Comparison of ENCODE assay signal across 23 cellular contexts in the genomic region with DNA sequence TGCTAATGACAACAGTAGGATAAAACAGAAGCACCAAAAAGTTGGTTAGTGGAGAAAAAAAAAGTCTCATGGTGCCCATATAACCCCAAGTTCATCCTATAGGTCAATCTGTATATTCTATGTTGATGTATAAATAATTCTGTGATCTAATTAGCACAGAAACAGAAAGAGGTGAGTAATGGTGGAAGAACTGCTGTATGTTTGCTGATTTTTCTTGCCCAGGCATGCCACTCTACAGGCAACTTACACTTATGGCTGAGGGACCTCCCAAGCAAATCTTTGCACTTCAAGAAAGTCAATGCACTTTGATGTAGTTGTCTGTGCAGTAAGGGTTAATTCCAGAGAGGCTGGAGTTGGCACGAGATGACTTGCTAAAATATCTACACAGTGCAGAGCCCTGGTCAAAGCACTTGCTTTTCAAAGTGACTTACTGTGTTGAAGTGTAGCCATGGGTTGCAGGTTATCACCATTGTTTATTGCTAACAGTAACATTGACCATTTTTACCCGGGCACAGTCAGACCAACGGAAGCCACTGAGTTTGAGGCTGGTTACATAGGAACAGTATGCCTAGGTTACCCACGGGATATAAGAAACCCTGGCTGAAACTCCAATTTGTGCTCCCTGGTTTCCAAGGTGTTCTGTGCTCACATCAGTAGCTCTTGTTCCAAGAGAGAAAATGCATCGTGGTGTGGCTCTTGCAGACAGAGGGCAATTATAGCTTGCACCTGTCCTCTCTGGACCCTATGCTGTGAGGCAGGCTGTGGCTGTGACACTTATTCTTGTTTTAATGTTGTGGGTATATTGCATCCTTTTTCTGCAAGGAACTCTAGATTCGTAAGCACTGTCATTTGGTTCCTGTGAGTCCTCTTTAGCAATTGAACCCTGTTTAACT.
DNase-seq lines count a peak whose midpoint lies in the region; ATAC-seq, FAIRE-seq and TF ChIP-seq lines count a peak whose summit lies in the region.
"Had no signal": no experiment of that assay in that cellular context is flagged by ENCODE, and none has a peak within 500 bp of the region (broad histone marks: within the 10 kb centered on the region; RNA-seq: fewer than 3 reads in every experiment).

No MANE protein-coding gene starts in this region.

- no peak overlapping the region for H3K4me3 Mint-ChIP-seq in progenitor cell of endocrine pancreas (ENCODE audit: low read depth)
- H3K4me3 Mint-ChIP-seq: activated CD4-positive, alpha-beta T cell treated with anti-CD3 and anti-CD28 coated beads for 36 hours; activated naive CD8-positive, alpha-beta T cell treated with anti-CD3 and anti-CD28 coated beads for 36 hours; B cell; natural killer cell treated with Interleukin-12 subunit alpha and Interleukin-12 subunit beta and Interleukin-15 and Interleukin-18, amount 100 ng/mL, for 72 hours; stimulated activated naive CD8-positive, alpha-beta T cell treated with anti-CD3 and anti-CD28 coated beads, Interleukin-15, Interleukin-2, amounts not matched to agents 100 ng/mL and 50 ng/mL, for 24 hours; T-helper 2 cell treated with Interferon-gamma antibody and Interleukin-4, amounts not matched to agents 5 μg/mL and 100 μg/mL, for 36 hours had no signal

- H3K27me3 Mint-ChIP-seq in progenitor cell of endocrine pancreas, result no peaks in the 10 kb centered on the region
- H3K27me3 Mint-ChIP-seq: activated CD4-positive, alpha-beta T cell treated with anti-CD3 and anti-CD28 coated beads for 36 hours; activated naive CD8-positive, alpha-beta T cell treated with anti-CD3 and anti-CD28 coated beads for 36 hours; B cell; natural killer cell treated with Interleukin-12 subunit alpha and Interleukin-12 subunit beta and Interleukin-15 and Interleukin-18, amount 100 ng/mL, for 72 hours; stimulated activated naive CD8-positive, alpha-beta T cell treated with anti-CD3 and anti-CD28 coated beads, Interleukin-15, Interleukin-2, amounts not matched to agents 100 ng/mL and 50 ng/mL, for 24 hours had no signal

- H3K27ac Mint-ChIP-seq in progenitor cell of endocrine pancreas, result peak overlapping the region; percentile 20
- H3K27ac Mint-ChIP-seq in activated naive CD4-positive, alpha-beta T cell treated with anti-CD3 and anti-CD28 coated beads, Interleukin-2, amount 50 U/mL, for 72 hours, result no peak overlapping the region
- H3K27ac Mint-ChIP-seq: activated CD4-positive, alpha-beta T cell treated with anti-CD3 and anti-CD28 coated beads for 36 hours; activated naive CD8-positive, alpha-beta T cell treated with anti-CD3 and anti-CD28 coated beads for 36 hours; B cell; natural killer cell treated with Interleukin-12 subunit alpha and Interleukin-12 subunit beta and Interleukin-15 and Interleukin-18, amount 100 ng/mL, for 72 hours; stimulated activated naive CD8-positive, alpha-beta T cell treated with anti-CD3 and anti-CD28 coated beads, Interleukin-15, Interleukin-2, amounts not matched to agents 100 ng/mL and 50 ng/mL, for 24 hours; T-helper 2 cell treated with Interferon-gamma antibody and Interleukin-4, amounts not matched to agents 5 μg/mL and 100 μg/mL, for 36 hours had no signal

- peaks cover 6% of the 10 kb centered on the region for H3K36me3 Mint-ChIP-seq in progenitor cell of endocrine pancreas (ENCODE audit: insufficient read depth)
- H3K36me3 Mint-ChIP-seq in activated naive CD4-positive, alpha-beta T cell treated with anti-CD3 and anti-CD28 coated beads, Interleukin-2, amount 50 U/mL, for 72 hours, result no peaks in the 10 kb centered on the region
- H3K36me3 Mint-ChIP-seq: activated naive CD8-positive, alpha-beta T cell treated with anti-CD3 and anti-CD28 coated beads for 36 hours; natural killer cell treated with Interleukin-12 subunit alpha and Interleukin-12 subunit beta and Interleukin-15 and Interleukin-18, amount 100 ng/mL, for 72 hours had no signal

- DNase-seq in SHP77 treated with DMSO at 0.1 percent for 48 hours (lab: John Stamatoyannopoulos, UW), result peak; percentile 2
- no peak for DNase-seq in SHP77 (lab: John Stamatoyannopoulos, UW)
- DNase-seq in HTR-8/SVneo (ENCODE audit: insufficient read length, low spot score), result no peak
- peak; percentile 75 for DNase-seq in cerebellar cortex (ENCODE audit: low spot score)
- no peak for DNase-seq in progenitor cell of endocrine pancreas (ENCODE audit: low spot score, unreplicated experiment)
- no peak for DNase-seq in GM10266 (ENCODE audit: extremely low spot score)
- no peak for DNase-seq in activated naive CD4-positive, alpha-beta T cell treated with anti-CD3 and anti-CD28 coated beads, Interleukin-2, amount 50 U/mL, for 72 hours (ENCODE audit: low spot score in 2 of 2)
- no peak for DNase-seq in inferior parietal cortex (ENCODE audit: extremely low spot score)
- DNase-seq: activated effector memory CD4-positive, alpha-beta T cell treated with Interleukin-2 at 50 U/mL for 16 hours; activated naive CD8-positive, alpha-beta T cell treated with anti-CD3 and anti-CD28 coated beads for 36 hours; activated T-cell treated with anti-CD3 and anti-CD28 coated beads for 4 hours; islet precursor cell; lower lobe of right lung; NCI-H187 treated with DMSO at 0.1 percent for 48 hours; NCI-H226; NCI-H774 had no signal

- peaks cover 12% of the 10 kb centered on the region for H3K9me3 Mint-ChIP-seq in progenitor cell of endocrine pancreas (ENCODE audit: low read depth)
- no peaks in the 10 kb centered on the region for H3K9me3 Mint-ChIP-seq in activated naive CD4-positive, alpha-beta T cell treated with anti-CD3 and anti-CD28 coated beads, Interleukin-2, amount 50 U/mL, for 72 hours
- H3K9me3 Mint-ChIP-seq: activated naive CD8-positive, alpha-beta T cell treated with anti-CD3 and anti-CD28 coated beads for 36 hours; natural killer cell treated with Interleukin-12 subunit alpha and Interleukin-12 subunit beta and Interleukin-15 and Interleukin-18, amount 100 ng/mL, for 72 hours; stimulated activated naive CD8-positive, alpha-beta T cell treated with anti-CD3 and anti-CD28 coated beads, Interleukin-15, Interleukin-2, amounts not matched to agents 100 ng/mL and 50 ng/mL, for 24 hours; T-helper 2 cell treated with Interferon-gamma antibody and Interleukin-4, amounts not matched to agents 5 μg/mL and 100 μg/mL, for 36 hours had no signal

- no peak for ATAC-seq in activated naive CD4-positive, alpha-beta T cell treated with anti-CD3 and anti-CD28 coated beads, Interleukin-2, amount 50 U/mL, for 72 hours
- ATAC-seq: activated CD4-positive, alpha-beta T cell treated with anti-CD3 and anti-CD28 coated beads for 36 hours; HCT116; natural killer cell treated with Interleukin-12 subunit alpha and Interleukin-12 subunit beta and Interleukin-15 and Interleukin-18, amount 100 ng/mL, for 72 hours had no signal

- peaks cover 1% of the 10 kb centered on the region for H3K4me1 Mint-ChIP-seq in progenitor cell of endocrine pancreas (ENCODE audit: low read depth)
- H3K4me1 Mint-ChIP-seq: activated CD4-positive, alpha-beta T cell treated with anti-CD3 and anti-CD28 coated beads for 36 hours; activated naive CD8-positive, alpha-beta T cell treated with anti-CD3 and anti-CD28 coated beads for 36 hours had no signal

- FAIRE-seq in HTR-8/SVneo (lab: Jason Lieb, UNC), result peak; percentile 40
- FAIRE-seq: small intestine had no signal

- TF ChIP-seq CTCF in progenitor cell of endocrine pancreas (IDR thresholded peaks at IDR 0.05; ENCODE audit: unreplicated experiment) (no peak), GM10266 (IDR thresholded peaks at IDR 0.05; ENCODE audit: control insufficient read depth, insufficient read depth, low read depth, missing control alignments) (no peak)

Comparison
In these comparisons a context has a peak if more than half of its experiments do, and no peak if none do; other contexts are left out.
1. DNase-seq: peak in SHP77 treated with DMSO at 0.1 percent for 48 hours (single experiment) and cerebellar cortex (single experiment); none in SHP77 (0 of 2), HTR-8/SVneo (single experiment), progenitor cell of endocrine pancreas (single experiment), GM10266 (single experiment), activated naive CD4-positive, alpha-beta T cell treated with anti-CD3 and anti-CD28 coated beads, Interleukin-2, amount 50 U/mL, for 72 hours (0 of 2) and inferior parietal cortex (single experiment).